In the genomic region with DNA sequence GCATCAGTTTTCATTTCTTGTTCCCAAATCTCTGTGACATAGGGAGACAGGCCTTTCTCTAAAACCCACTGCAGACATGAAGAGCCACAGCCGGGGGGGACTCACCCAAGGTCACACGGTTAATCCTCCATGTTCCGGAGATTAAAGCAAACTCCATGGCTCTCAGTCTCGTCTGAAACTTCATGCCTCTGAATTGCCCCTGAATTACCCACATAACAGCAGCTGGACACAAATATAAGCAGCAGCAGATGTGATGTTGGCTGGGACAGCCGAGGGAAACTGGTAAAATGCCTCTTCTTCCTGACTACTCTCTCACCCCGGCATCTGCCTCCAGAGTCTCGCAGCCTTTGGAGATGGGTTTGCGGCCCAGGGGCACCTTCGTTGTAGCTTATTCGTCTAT, we compare ENCODE assay signal across 5 cellular contexts.
"Had no signal": no experiment of that assay in that cellular context is flagged by ENCODE, and none has a peak within 500 bp of the region (broad histone marks: within the 10 kb centered on the region; RNA-seq: fewer than 3 reads in every experiment).

No MANE protein-coding gene starts in this region.

- H3K4me3 ChIP-seq: GM23338, K562 had no signal

- H3K27ac Mint-ChIP-seq: GM23338, H9 had no signal

- H3K4me1 Mint-ChIP-seq: GM23338 had no signal

- H3K9me3 Mint-ChIP-seq: H9 had no signal

- H3K4me3 Mint-ChIP-seq: GM23338 had no signal

- DNase-seq: H9, HCEC 1CT, IMR-90 had no signal

- H3K4me2 ChIP-seq: GM23338 had no signal

- H2AFZ ChIP-seq: GM23338 had no signal

- ATAC-seq: GM23338 had no signal
